8 cellular contexts compared by ENCODE assay signal in the genomic region with DNA sequence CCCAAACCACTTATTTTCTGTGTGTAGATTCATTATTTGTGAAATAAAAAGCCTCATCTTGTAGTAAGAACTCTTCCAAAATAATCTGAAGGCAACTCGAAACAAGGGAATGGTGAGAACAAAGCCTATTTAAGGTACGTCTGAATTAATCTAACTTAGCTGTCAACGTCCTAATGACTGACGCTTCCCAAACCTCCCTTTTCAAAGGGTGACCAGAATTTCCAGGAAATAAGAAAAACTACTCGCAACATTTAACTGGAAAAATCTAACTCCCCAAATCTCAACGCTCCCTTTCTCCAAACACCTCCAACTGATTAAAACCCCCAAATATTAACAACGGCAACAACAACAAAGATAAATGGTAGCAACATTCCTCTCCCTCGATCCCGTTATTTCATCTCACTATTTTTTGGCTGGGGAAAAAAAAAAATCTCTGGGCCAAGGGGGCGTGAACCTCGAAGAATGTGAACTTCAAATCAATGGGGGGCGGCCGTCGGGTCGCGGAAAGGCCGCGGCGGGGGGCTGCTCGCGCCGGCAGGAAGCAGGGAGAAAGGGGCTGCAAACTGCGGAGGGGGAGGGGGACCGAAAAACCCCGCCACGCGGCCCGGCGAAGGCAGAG. TPM values are rescaled to one million over a fixed set of nuclear protein-coding genes. Genes with fewer than 3 reads are reported as not detected.
DNase-seq lines count a peak whose midpoint lies in the region; ATAC-seq and TF ChIP-seq lines count a peak whose summit lies in the region.

No MANE protein-coding gene starts in this region.

- peak overlapping the region in 1 of 2 experiments; percentile 83 for H2BK12ac ChIP-seq in mesenchymal stem cell (ENCODE audit: low read length in 2 of 2)

- peak overlapping the region; percentile 94 for H3K27ac ChIP-seq in ACC112 (ENCODE audit: low read depth, low read length)
- H3K27ac ChIP-seq in brain microvascular endothelial cell, result peak overlapping the region; percentile 97
- no peak overlapping the region for H3K27ac ChIP-seq in mesenchymal stem cell (ENCODE audit: low read length, poor library complexity, severe bottlenecking)

- no peak overlapping the region for H3K23ac ChIP-seq in mesenchymal stem cell (ENCODE audit: low read length in 2 of 2)

- in situ Hi-C loops in brain microvascular endothelial cell (cut with HindIII; ENCODE audit: low pct_ligation_motif_present, low sequenced_read_pairs) (no loop called here), KBM-7 (cut with MboI; ENCODE audit: low pct_unique_long_range_greater_than_20kb, low sequenced_read_pairs) (no loop called here)

- H3K36me3 ChIP-seq in ACC112 (ENCODE audit: insufficient read depth, low read length), result peaks cover 23% of the 10 kb centered on the region
- H3K36me3 ChIP-seq in brain microvascular endothelial cell (replicated peaks), result peaks cover 14% of the 10 kb centered on the region
- peaks cover under 1 to 31% of the 10 kb centered on the region in 2 experiments for H3K36me3 ChIP-seq in mesenchymal stem cell (ENCODE audit: control insufficient read depth in 1 of 2, insufficient read depth in 2 of 2, low read depth in 1 of 2, low read length in 2 of 2)

- peak overlapping the region; percentile 27 for H2BK120ac ChIP-seq in mesenchymal stem cell (ENCODE audit: low read depth, low read length)

- H3K9ac ChIP-seq in mesenchymal stem cell (ENCODE audit: low read length), result peak overlapping the region; percentile 99

- H3K18ac ChIP-seq in mesenchymal stem cell (ENCODE audit: low read depth in 1 of 2, low read length in 2 of 2), result peak overlapping the region; percentile 100

- H4K91ac ChIP-seq in mesenchymal stem cell (ENCODE audit: low read length), result peak overlapping the region; percentile 37

- peak overlapping the region; percentile 91 for H2AK5ac ChIP-seq in mesenchymal stem cell (ENCODE audit: low read length, severe bottlenecking)

- peaks cover 57% of the 10 kb centered on the region for H3K79me2 ChIP-seq in ACC112 (ENCODE audit: control insufficient read depth, insufficient read depth, low read length, unreplicated experiment)

- H3K4me2 ChIP-seq in mesenchymal stem cell (ENCODE audit: low read length, poor library complexity, severe bottlenecking), result peak overlapping the region; percentile 47

- peak; percentile 7 for ATAC-seq in HG03571 (IDR thresholded peaks at IDR 0.05; ENCODE audit: unreplicated experiment)
- no peak for ATAC-seq in GM19452 (IDR thresholded peaks at IDR 0.05; ENCODE audit: unreplicated experiment)

- H3K27me3 ChIP-seq in ACC112 (ENCODE audit: insufficient read depth, low read length), result no peaks in the 10 kb centered on the region
- no peaks in the 10 kb centered on the region for H3K27me3 ChIP-seq in brain microvascular endothelial cell (replicated peaks)
- no peaks in the 10 kb centered on the region for H3K27me3 ChIP-seq in mesenchymal stem cell (ENCODE audit: control insufficient read depth in 1 of 2, insufficient read depth in 1 of 2, low read length in 2 of 2)

- peak overlapping the region; percentile 98 to 100 for H3K4ac ChIP-seq in mesenchymal stem cell (ENCODE audit: low read depth in 1 of 2, low read length in 2 of 2)

- DNase-seq in brain microvascular endothelial cell (peak; percentile 8), mesenchymal stem cell (no peak), NCI-H748 treated with DMSO at 0.1 percent for 48 hours (lab: John Stamatoyannopoulos, UW) (no peak), KBM-7 (no peak), NCI-H2227 treated with DMSO at 0.1 percent for 48 hours (lab: John Stamatoyannopoulos, UW) (no peak)

- H4K8ac ChIP-seq in mesenchymal stem cell (ENCODE audit: low read length), result peak overlapping the region; percentile 95

- peak overlapping the region in 1 of 2 experiments; percentile 100 for H3K14ac ChIP-seq in mesenchymal stem cell (ENCODE audit: low read length in 2 of 2)

- H3K79me1 ChIP-seq in mesenchymal stem cell (replicated peaks; ENCODE audit: low read length, poor library complexity, severe bottlenecking), result no peaks in the 10 kb centered on the region

- under 1% methylated on average over 28 of the region's 29 CpGs for WGBS in mesenchymal stem cell

- H2BK15ac ChIP-seq in mesenchymal stem cell (ENCODE audit: low read depth, poor library complexity, severe bottlenecking), result no peak overlapping the region

- H3K9me3 ChIP-seq in mesenchymal stem cell (ENCODE audit: control insufficient read depth, low read length), result no peaks in the 10 kb centered on the region

- H3K4me3 ChIP-seq in ACC112 (ENCODE audit: low read depth, low read length), result peak overlapping the region; percentile 100
- H3K4me3 ChIP-seq in brain microvascular endothelial cell (ENCODE audit: low read depth, low read length), result peak overlapping the region; percentile 88
- peak overlapping the region; percentile 89 to 99 for H3K4me3 ChIP-seq in mesenchymal stem cell (ENCODE audit: insufficient read depth in 1 of 2, low read depth in 1 of 2, low read length in 2 of 2)

- H3K4me1 ChIP-seq in ACC112 (ENCODE audit: control insufficient read depth, insufficient read depth, low read length, unreplicated experiment) (peaks cover 43% of the 10 kb centered on the region), mesenchymal stem cell (ENCODE audit: control insufficient read depth, insufficient read depth, low read depth, low read length) (peaks cover 6% of the 10 kb centered on the region)

- TF ChIP-seq CTCF in brain microvascular endothelial cell (IDR thresholded peaks at IDR 0.05; ENCODE audit: low read depth, low read length, missing control alignments), result no peak

- H2AFZ ChIP-seq in ACC112 (ENCODE audit: low read length, unreplicated experiment) (no peak overlapping the region), mesenchymal stem cell (ENCODE audit: low read depth, low read length) (peak overlapping the region; percentile 83)

- H2BK5ac ChIP-seq in mesenchymal stem cell (ENCODE audit: low read depth, low read length, poor library complexity, severe bottlenecking), result peak overlapping the region; percentile 83

RNA-seq across cellular contexts. Expression of a gene that starts 0.6 kb away (rescaled TPM):
- polyA plus RNA-seq in mesenchymal stem cell (2013, experiment 1 of 2), result 56.5 TPM
- polyA plus RNA-seq in mesenchymal stem cell (2013, experiment 2 of 2), result 54.6 TPM

RNA-seq across cellular contexts. Expression of a gene that starts 19.9 kb away (rescaled TPM):
- 74.1 TPM for polyA plus RNA-seq in mesenchymal stem cell (2013, experiment 1 of 2)
- polyA plus RNA-seq in mesenchymal stem cell (2013, experiment 2 of 2), result 72.8 TPM
